In genomic region chr19:18232540-18233223, GRCh38 we compare ENCODE assay signal across 11 cellular contexts. TPM values are rescaled to one million over a fixed set of nuclear protein-coding genes. Genes with fewer than 3 reads are reported as not detected.
DNase-seq lines count a peak whose midpoint lies in the region; ATAC-seq and TF ChIP-seq lines count a peak whose summit lies in the region.
"Had no signal": no experiment of that assay in that cellular context is flagged by ENCODE, and none has a peak within 500 bp of the region (broad histone marks: within the 10 kb centered on the region; RNA-seq: fewer than 3 reads in every experiment).

No MANE protein-coding gene starts in this region.

- peaks cover 81% of the 10 kb centered on the region for H3K27me3 Mint-ChIP-seq in neural crest cell (ENCODE audit: low read depth)

- H3K27ac ChIP-seq in brain microvascular endothelial cell: no peak overlapping the region
- H3K27ac ChIP-seq: adrenal gland, gastroesophageal sphincter, neutrophil had no signal

- no peaks in the 10 kb centered on the region for H3K9me3 Mint-ChIP-seq in neural crest cell

- no peak overlapping the region for H3K4me3 ChIP-seq in brain microvascular endothelial cell (ENCODE audit: low read depth, low read length)
- H3K4me3 ChIP-seq: adrenal gland, gastroesophageal sphincter had no signal

- ATAC-seq in HG02571 (IDR thresholded peaks at IDR 0.05; ENCODE audit: unreplicated experiment): no peak

- TF ChIP-seq CTCF in brain microvascular endothelial cell (IDR thresholded peaks at IDR 0.05; ENCODE audit: low read depth, low read length, missing control alignments): peak; percentile 24
- peak; percentile 43 for TF ChIP-seq CTCF in neural crest cell (conservative IDR thresholded peaks at IDR 0.05)

- H3K27ac Mint-ChIP-seq in neural crest cell (ENCODE audit: unreplicated experiment): no peak overlapping the region

- H3K27me3 ChIP-seq in brain microvascular endothelial cell (replicated peaks): peaks cover 3% of the 10 kb centered on the region

- no peaks in the 10 kb centered on the region for H3K36me3 Mint-ChIP-seq in neural crest cell (ENCODE audit: low read depth)

- in situ Hi-C loops in brain microvascular endothelial cell (cut with HindIII; ENCODE audit: low pct_ligation_motif_present, low sequenced_read_pairs): no loop called here

- peaks cover 6% of the 10 kb centered on the region for H3K4me1 Mint-ChIP-seq in neural crest cell

- H3K36me3 ChIP-seq in brain microvascular endothelial cell (replicated peaks): no peaks in the 10 kb centered on the region
- H3K36me3 ChIP-seq: adrenal gland, gastroesophageal sphincter, neutrophil had no signal

- DNase-seq in NCI-H2029 (lab: John Stamatoyannopoulos, UW): peak; percentile 25
- DNase-seq in NCI-H2029 treated with DMSO at 0.1 percent for 48 hours (lab: John Stamatoyannopoulos, UW): no peak
- peak; percentile 55 for DNase-seq in NCI-H1930 (lab: John Stamatoyannopoulos, UW)
- no peak for DNase-seq in brain microvascular endothelial cell
- DNase-seq in neural crest cell (ENCODE audit: low read depth, low spot score): no peak
- DNase-seq in ureter (ENCODE audit: low spot score): no peak
- DNase-seq in stimulated activated naive CD4-positive, alpha-beta T cell treated with Interleukin-2 at 50 U/mL for 16 hours (lab: John Stamatoyannopoulos, UW): no peak

- H3K4me3 Mint-ChIP-seq in neural crest cell: peak overlapping the region; percentile 57

RNA-seq across cellular contexts. Expression of gene PDE4C, which starts 6.4 kb away (rescaled TPM):
- total RNA-seq in neural crest cell (0.09 and 0.25 TPM in 2 replicates), ureter (3.0 TPM)

RNA-seq across cellular contexts. Expression of gene RAB3A, which starts 28.8 kb away (rescaled TPM):
- total RNA-seq in neural crest cell (9.2 and 9.9 TPM in 2 replicates), ureter (6.1 TPM)

RNA-seq across cellular contexts. Expression of gene MPV17L2, which starts 39.7 kb away (rescaled TPM):
- total RNA-seq in neural crest cell: 16.9 and 17.2 TPM in 2 replicates
- total RNA-seq in ureter: 14.7 TPM

RNA-seq across cellular contexts. Expression of gene IQCN, which starts 41.6 kb away (rescaled TPM):
- total RNA-seq in neural crest cell (2.2 and 2.5 TPM in 2 replicates), ureter (5.9 TPM)

RNA-seq across cellular contexts. Expression of gene JUND, which starts 48.7 kb away (rescaled TPM):
- total RNA-seq in neural crest cell (73.6 and 85.1 TPM in 2 replicates), ureter (94.9 TPM)

Comparison
In these comparisons a context has a peak if more than half of its experiments do, and no peak if none do; other contexts are left out.
1. DNase-seq: peak in NCI-H2029 (single experiment) and NCI-H1930 (2 of 2); none in NCI-H2029 treated with DMSO at 0.1 percent for 48 hours (single experiment), brain microvascular endothelial cell (single experiment), neural crest cell (single experiment), ureter (single experiment) and stimulated activated naive CD4-positive, alpha-beta T cell treated with Interleukin-2 at 50 U/mL for 16 hours (single experiment).